Comparison of ENCODE assay signal across 2 cellular contexts in genomic region chr2:28557389-28558119, GRCh38.
TF ChIP-seq lines count a peak whose summit lies in the region.

No MANE protein-coding gene starts in this region.

TF ChIP-seq in A549, 52 proteins besides CTCF, POLR2A, EP300 and RAD21 (continued from another document):
- TF ChIP-seq ATOH8 (CRISPR knock-in tag; IDR thresholded peaks at IDR 0.05; ENCODE audit: low read depth) (no peak), POLR2AphosphoS2 (conservative IDR thresholded peaks at IDR 0.05; ENCODE audit: low read length) (no peak), BHLHE40 (IDR thresholded peaks at IDR 0.05; ENCODE audit: low read depth, low read length) (no peak), NFE2L2 (conservative IDR thresholded peaks at IDR 0.05; ENCODE audit: low read length) (no peak)

TF ChIP-seq in HepG2, 621 proteins besides CTCF, POLR2A, EP300 and RAD21 (continued from another document):
- no peak for TF ChIP-seq REST (IDR thresholded peaks at IDR 0.05; ENCODE audit: borderline replicate concordance in 1 of 2, low read depth in 1 of 2, low read length in 2 of 2)
- no peak for TF ChIP-seq CHD2 (IDR thresholded peaks at IDR 0.05; ENCODE audit: low read depth, low read length)
